In genomic region chr1:177937174-177937770, GRCh38 we compare ENCODE assay signal across 18 cellular contexts. TPM values are rescaled to one million over a fixed set of nuclear protein-coding genes. Genes with fewer than 3 reads are reported as not detected.
"Had no signal": no experiment of that assay in that cellular context is flagged by ENCODE, and none has a peak within 500 bp of the region (broad histone marks: within the 10 kb centered on the region; RNA-seq: fewer than 3 reads in every experiment).

No MANE protein-coding gene starts in this region.

- H3K4me2 ChIP-seq: hepatocyte had no signal

- H2AFZ ChIP-seq: hepatocyte had no signal

- H3K4me1 ChIP-seq: esophagus squamous epithelium, foreskin keratinocyte, suprapubic skin, thyroid gland, upper lobe of left lung, uterus had no signal

- DNase-seq: effector memory CD4-positive, alpha-beta T cell; esophagus squamous epithelium; head of caudate nucleus; naive thymus-derived CD4-positive, alpha-beta T cell; nephron progenitor cell; ovary; small intestine; stimulated activated CD4-positive, alpha-beta T cell treated with anti-CD3 and anti-CD28 coated beads, Interleukin-2, amount 100 ng/mL, for 48 hours; stimulated activated naive CD8-positive, alpha-beta T cell treated with anti-CD3 and anti-CD28 coated beads, Interleukin-15, Interleukin-2, amounts not matched to agents 100 U/mL and 50 U/mL, for 24 hours; thyroid gland; uterus had no signal

- H3K27me3 ChIP-seq: esophagus squamous epithelium, foreskin keratinocyte, hepatocyte, ovary, right atrium auricular region, suprapubic skin, thyroid gland, upper lobe of left lung, uterus had no signal

- H3K36me3 ChIP-seq: ovary, uterus had no signal

- H3K9me3 ChIP-seq: esophagus squamous epithelium, ovary, right atrium auricular region, suprapubic skin, thyroid gland, upper lobe of left lung, uterus had no signal

- ATAC-seq: left lobe of liver; naive thymus-derived CD4-positive, alpha-beta T cell; stimulated activated naive CD8-positive, alpha-beta T cell treated with anti-CD3 and anti-CD28 coated beads, Interleukin-15, Interleukin-2, amounts not matched to agents 100 U/mL and 50 U/mL, for 24 hours had no signal

- H3K4me3 ChIP-seq: esophagus squamous epithelium, hepatocyte, ovary, right atrium auricular region, suprapubic skin, thyroid gland, upper lobe of left lung, uterus had no signal

- H3K27ac ChIP-seq: esophagus squamous epithelium, foreskin keratinocyte, hepatocyte, ovary, right atrium auricular region, suprapubic skin, thyroid gland, upper lobe of left lung, uterus had no signal

RNA-seq across cellular contexts. Expression of gene SEC16B, which starts 32.6 kb away (rescaled TPM):
- total RNA-seq: mononuclear cell had no signal
- polyA plus RNA-seq: naive thymus-derived CD4-positive, alpha-beta T cell had no signal
